In genomic region chr4:51923343-51923742, GRCh38 we compare ENCODE assay signal across 20 cellular contexts.
"Had no signal": no experiment of that assay in that cellular context is flagged by ENCODE, and none has a peak within 500 bp of the region (broad histone marks: within the 10 kb centered on the region; RNA-seq: fewer than 3 reads in every experiment).

No MANE protein-coding gene starts in this region.

- H3K36me3 ChIP-seq: colonic mucosa, esophagus muscularis mucosa, left lung, neural progenitor cell, right atrium auricular region, sigmoid colon, stomach, thyroid gland, vagina had no signal

- H3K9me3 ChIP-seq: colonic mucosa, right atrium auricular region, sigmoid colon, stomach, thyroid gland, vagina had no signal

- H3K27me3 ChIP-seq: colonic mucosa, esophagus muscularis mucosa, left lung, neural progenitor cell, right atrium auricular region, sigmoid colon, stomach, thyroid gland, vagina had no signal

- H3K4me3 ChIP-seq: colonic mucosa, esophagus muscularis mucosa, left lung, neural progenitor cell, right atrium auricular region, sigmoid colon, stomach, thyroid gland, vagina had no signal

- H3K79me2 ChIP-seq: parathyroid adenoma had no signal

- H3K9ac ChIP-seq: neural progenitor cell, parathyroid adenoma had no signal

- ATAC-seq: left lung; natural killer cell; stimulated activated effector memory CD8-positive, alpha-beta T cell treated with anti-CD3 and anti-CD28 coated beads, Interleukin-12 subunit alpha, Interleukin-12 subunit beta, amount 100 ng/mL, for 72 hours had no signal

- DNase-seq: colonic mucosa; effector CD8-positive, alpha-beta T cell; endodermal cell; head of caudate nucleus; left lung; mesendoderm; midbrain; natural killer cell; sigmoid colon; stimulated activated CD4-positive, alpha-beta T cell treated with anti-CD3 and anti-CD28 coated beads, Interleukin-2, amount 100 ng/mL, for 24 hours; stimulated activated CD4-positive, alpha-beta T cell treated with anti-CD3 and anti-CD28 coated beads, Interleukin-4, amount 100 ng/mL, for 24 hours; stimulated activated naive CD4-positive, alpha-beta T cell treated with Interleukin-2 at 50 U/mL for 16 hours; stomach; thyroid gland had no signal

- H3K4me1 ChIP-seq: colonic mucosa, esophagus muscularis mucosa, left lung, parathyroid adenoma, right atrium auricular region, sigmoid colon, stomach, thyroid gland, vagina had no signal

- H3K4me2 ChIP-seq: neural progenitor cell had no signal

- H3K27ac ChIP-seq: colonic mucosa, esophagus muscularis mucosa, left lung, neural progenitor cell, parathyroid adenoma, right atrium auricular region, sigmoid colon, stomach, thyroid gland, vagina had no signal

- H2AFZ ChIP-seq: neural progenitor cell, parathyroid adenoma had no signal
